In genomic region chr9:73156593-73157187, GRCh38 we compare ENCODE assay signal across 13 cellular contexts. TPM values are rescaled to one million over a fixed set of nuclear protein-coding genes. Genes with fewer than 3 reads are reported as not detected.
A peak's percentile ranks its signal among the peaks of the same experiment; 100 is the strongest.
DNase-seq lines count a peak whose midpoint lies in the region; ATAC-seq and TF ChIP-seq lines count a peak whose summit lies in the region.
"Had no signal": no experiment of that assay in that cellular context is flagged by ENCODE, and none has a peak within 500 bp of the region (broad histone marks: within the 10 kb centered on the region; RNA-seq: fewer than 3 reads in every experiment).

No MANE protein-coding gene starts in this region.

- no peak for ATAC-seq in activated CD8-positive, alpha-beta memory T cell treated with anti-CD3 and anti-CD28 coated beads, Interleukin-2, amount 10 ng/mL, durations not matched to agents 7 days and 5 days
- ATAC-seq in stimulated activated effector memory CD8-positive, alpha-beta T cell treated with anti-CD3 and anti-CD28 coated beads, Interleukin-12 subunit alpha, Interleukin-12 subunit beta, amount 100 ng/mL, for 72 hours: no peak

- H3K4me3 Mint-ChIP-seq in activated CD8-positive, alpha-beta memory T cell treated with anti-CD3 and anti-CD28 coated beads, Interleukin-2, amount 10 ng/mL, durations not matched to agents 7 days and 5 days: peak overlapping the region; percentile 37
- peak overlapping the region; percentile 83 for H3K4me3 Mint-ChIP-seq in stimulated activated effector memory CD8-positive, alpha-beta T cell treated with anti-CD3 and anti-CD28 coated beads, Interleukin-12 subunit alpha, Interleukin-12 subunit beta, amount 100 ng/mL, for 72 hours

- H3K9me3 ChIP-seq in SK-N-MC (ENCODE audit: low read depth, low read length): no peaks in the 10 kb centered on the region

- 0 out of 2 replicates have a peak overlapping the region, but pooled peaks have one; percentile 23 for H3K4me3 ChIP-seq in SK-N-MC
- no peak overlapping the region for H3K4me3 ChIP-seq in epithelial cell of esophagus (ENCODE audit: low read length)

- H3K27ac ChIP-seq in SK-N-MC: no peak overlapping the region

- H3K4me1 Mint-ChIP-seq in activated CD8-positive, alpha-beta memory T cell treated with anti-CD3 and anti-CD28 coated beads, Interleukin-2, amount 10 ng/mL, durations not matched to agents 7 days and 5 days: peaks cover 49% of the 10 kb centered on the region
- peaks cover 53% of the 10 kb centered on the region for H3K4me1 Mint-ChIP-seq in stimulated activated effector memory CD8-positive, alpha-beta T cell treated with anti-CD3 and anti-CD28 coated beads, Interleukin-12 subunit alpha, Interleukin-12 subunit beta, amount 100 ng/mL, for 72 hours

- no peaks in the 10 kb centered on the region for H3K27me3 Mint-ChIP-seq in activated CD8-positive, alpha-beta memory T cell treated with anti-CD3 and anti-CD28 coated beads, Interleukin-2, amount 10 ng/mL, durations not matched to agents 7 days and 5 days

- peaks cover 62% of the 10 kb centered on the region for H3K36me3 ChIP-seq in SK-N-MC (ENCODE audit: insufficient read depth, low read length)

- peak overlapping the region; percentile 71 for H3K27ac Mint-ChIP-seq in activated CD8-positive, alpha-beta memory T cell treated with anti-CD3 and anti-CD28 coated beads, Interleukin-2, amount 10 ng/mL, durations not matched to agents 7 days and 5 days
- peak overlapping the region; percentile 85 for H3K27ac Mint-ChIP-seq in stimulated activated effector memory CD8-positive, alpha-beta T cell treated with anti-CD3 and anti-CD28 coated beads, Interleukin-12 subunit alpha, Interleukin-12 subunit beta, amount 100 ng/mL, for 72 hours

- no peaks in the 10 kb centered on the region for H3K9me3 Mint-ChIP-seq in activated CD8-positive, alpha-beta memory T cell treated with anti-CD3 and anti-CD28 coated beads, Interleukin-2, amount 10 ng/mL, durations not matched to agents 7 days and 5 days (ENCODE audit: low read depth)
- H3K9me3 Mint-ChIP-seq in stimulated activated effector memory CD8-positive, alpha-beta T cell treated with anti-CD3 and anti-CD28 coated beads, Interleukin-12 subunit alpha, Interleukin-12 subunit beta, amount 100 ng/mL, for 72 hours: no peaks in the 10 kb centered on the region

- DNase-seq in activated CD8-positive, alpha-beta memory T cell treated with anti-CD3 and anti-CD28 coated beads, Interleukin-2, amount 10 ng/mL, durations not matched to agents 7 days and 5 days: no peak
- no peak for DNase-seq in activated CD8-positive, alpha-beta memory T cell treated with anti-CD3 and anti-CD28 coated beads, Interleukin-2, amount 50 U/mL, for 4 hours
- no peak for DNase-seq in SK-N-MC (ENCODE audit: low read depth, low spot score)
- peak; percentile 43 for DNase-seq in epithelial cell of esophagus (ENCODE audit: low read depth)
- no peak for DNase-seq in stimulated activated effector memory CD8-positive, alpha-beta T cell treated with anti-CD3 and anti-CD28 coated beads, Interleukin-12 subunit alpha, Interleukin-12 subunit beta, amount 100 ng/mL, for 72 hours (ENCODE audit: low spot score in 2 of 2)
- DNase-seq in effector CD8-positive, alpha-beta T cell (lab: John Stamatoyannopoulos, UW): no peak
- DNase-seq in activated gamma-delta T cell (lab: John Stamatoyannopoulos, UW): no peak
- no peak for DNase-seq in NCI-H2029 (lab: John Stamatoyannopoulos, UW)
- DNase-seq: cortex of kidney; glutamatergic neuron; NCI-H187; posterior cingulate gyrus; stimulated activated CD4-positive, alpha-beta T cell treated with anti-CD3 and anti-CD28 coated beads, Interleukin-2, amount 100 ng/mL, for 48 hours had no signal

- peaks cover 57% of the 10 kb centered on the region for H3K36me3 Mint-ChIP-seq in activated CD8-positive, alpha-beta memory T cell treated with anti-CD3 and anti-CD28 coated beads, Interleukin-2, amount 10 ng/mL, durations not matched to agents 7 days and 5 days
- H3K36me3 Mint-ChIP-seq in stimulated activated effector memory CD8-positive, alpha-beta T cell treated with anti-CD3 and anti-CD28 coated beads, Interleukin-12 subunit alpha, Interleukin-12 subunit beta, amount 100 ng/mL, for 72 hours: peaks cover 51% of the 10 kb centered on the region

- TF ChIP-seq CTCF in epithelial cell of esophagus (IDR thresholded peaks at IDR 0.05; ENCODE audit: insufficient read depth, low read depth, low read length, missing control alignments): no peak

- no peak overlapping the region for H3K9ac ChIP-seq in SK-N-MC (ENCODE audit: insufficient read length)

- CTCF ChIA-PET in activated CD8-positive, alpha-beta memory T cell treated with anti-CD3 and anti-CD28 coated beads, Interleukin-2, amount 10 ng/mL, durations not matched to agents 7 days and 5 days (lab: Charles Lee): interaction anchor here (1.8 kb wide), 1 partner anchor 49 kb away, joined by 9 read pairs; no protein-coding TSS in a partner anchor

RNA-seq across cellular contexts. Expression of gene ANXA1, which starts 5.0 kb away (rescaled TPM):
- 100 to 1,000 TPM; 135 to 177 TPM for total RNA-seq in activated CD8-positive, alpha-beta memory T cell treated with anti-CD3 and anti-CD28 coated beads, Interleukin-2, amount 10 ng/mL, durations not matched to agents 7 days and 5 days
